In genomic region chr2:181393472-181393871, GRCh38 we compare ENCODE assay signal across 8 cellular contexts.
DNase-seq lines count a peak whose midpoint lies in the region; ATAC-seq and TF ChIP-seq lines count a peak whose summit lies in the region.

No MANE protein-coding gene starts in this region.

- H3K9me3 ChIP-seq in T-helper 17 cell (ENCODE audit: control insufficient read depth, low read length, poor library complexity, severe bottlenecking), result no peaks in the 10 kb centered on the region

- DNase-seq in AG04449 (ENCODE audit: low read depth, low spot score), result peak; percentile 24
- DNase-seq in Jurkat, Clone E6-1 (ENCODE audit: low read depth, low spot score), result no peak
- DNase-seq in T-helper 17 cell, result no peak
- DNase-seq in immature natural killer cell, result peak; percentile 52 to 64 (median 63)
- no peak for DNase-seq in superior temporal gyrus (ENCODE audit: extremely low spot score)
- no peak for DNase-seq in activated gamma-delta T cell (lab: John Stamatoyannopoulos, UW)

- peak; percentile 52 for ATAC-seq in GM18502 (IDR thresholded peaks at IDR 0.05; ENCODE audit: poor library complexity, unreplicated experiment)
- ATAC-seq in T-helper 17 cell, result peak; percentile 71
- no peak for ATAC-seq in HG03039 (IDR thresholded peaks at IDR 0.05; ENCODE audit: unreplicated experiment)

- H3K9me3 Mint-ChIP-seq in immature natural killer cell, result no peaks in the 10 kb centered on the region

- no peaks in the 10 kb centered on the region for H3K27me3 Mint-ChIP-seq in T-helper 17 cell
- peaks cover 8 to 13% (median 9%) of the 10 kb centered on the region in 3 donors for H3K27me3 Mint-ChIP-seq in immature natural killer cell (ENCODE audit: low read depth in 3 of 3)

- H3K4me3 Mint-ChIP-seq in T-helper 17 cell (peak overlapping the region; percentile 67), immature natural killer cell (peak overlapping the region; percentile 78 to 91 (median 86))

- peaks cover 15% of the 10 kb centered on the region for H3K4me1 Mint-ChIP-seq in T-helper 17 cell
- H3K4me1 Mint-ChIP-seq in immature natural killer cell, result peaks cover 35 to 40% of the 10 kb centered on the region in 2 donors

- POLR2A ChIA-PET in AG04449 (lab: Yijun Ruan, JAX), result no interaction called here

- H3K36me3 Mint-ChIP-seq in T-helper 17 cell (ENCODE audit: low read depth), result no peaks in the 10 kb centered on the region
- no peaks in the 10 kb centered on the region for H3K36me3 Mint-ChIP-seq in immature natural killer cell

- CTCF ChIA-PET in AG04449 (lab: Yijun Ruan, JAX), result no interaction called here

- no peak for TF ChIP-seq CTCF in AG04449 (IDR thresholded peaks at IDR 0.05; ENCODE audit: insufficient read depth, low read length, missing control alignments)

- peak overlapping the region; percentile 90 for H3K27ac Mint-ChIP-seq in T-helper 17 cell
- H3K27ac Mint-ChIP-seq in immature natural killer cell, result peak overlapping the region; percentile 93 to 98 (median 96)

- no peak overlapping the region for H3K4me3 ChIP-seq in AG04449 (ENCODE audit: low read depth, low read length)
- H3K4me3 ChIP-seq in Jurkat, Clone E6-1 (ENCODE audit: low read length), result peak overlapping the region; percentile 47

Comparison
In these comparisons a context has a peak if more than half of its experiments do, and no peak if none do; other contexts are left out.
1. DNase-seq: peak in AG04449 (single experiment) and immature natural killer cell (3 of 3); none in Jurkat, Clone E6-1 (single experiment), T-helper 17 cell (0 of 3), superior temporal gyrus (single experiment) and activated gamma-delta T cell (single experiment).